In genomic region chr15:92666780-92667179, GRCh38 we compare ENCODE assay signal across 10 cellular contexts. TPM values are rescaled to one million over a fixed set of nuclear protein-coding genes. Genes with fewer than 3 reads are reported as not detected.
DNase-seq lines count a peak whose midpoint lies in the region; ATAC-seq lines count a peak whose summit lies in the region.
"Had no signal": no experiment of that assay in that cellular context is flagged by ENCODE, and none has a peak within 500 bp of the region (broad histone marks: within the 10 kb centered on the region; RNA-seq: fewer than 3 reads in every experiment).

No MANE protein-coding gene starts in this region.

- H3K27me3 ChIP-seq in mucosa of rectum (ENCODE audit: control insufficient read depth in 2 of 2, insufficient read depth in 2 of 2, low read length in 2 of 2) = no peaks in the 10 kb centered on the region

- ATAC-seq in Right ventricle myocardium inferior (peak; percentile 93), GM19324 (IDR thresholded peaks at IDR 0.05; ENCODE audit: low FRiP score, unreplicated experiment) (no peak)
- ATAC-seq: activated CD8-positive, alpha-beta T cell treated with anti-CD3 and anti-CD28 coated beads, Interleukin-2, amount 10 ng/mL, durations not matched to agents 7 days and 5 days had no signal

- peak overlapping the region; percentile 2 to 29 for H3K9ac ChIP-seq in mucosa of rectum (ENCODE audit: low read depth in 1 of 2, low read length in 2 of 2)

- peak overlapping the region in 1 of 2 donors; percentile 14 for H3K4me3 ChIP-seq in mucosa of rectum (ENCODE audit: low read length in 2 of 2)

- intact Hi-C loops in Right ventricle myocardium inferior (cut with DNase I) (no loop called here), cardiac septum (cut with DNase I) (loop anchor here (5.0 kb wide), 1 partner anchor 46 kb away; no protein-coding TSS in a partner anchor)

- DNase-seq in Right ventricle myocardium inferior (ENCODE audit: missing footprints) (peak; percentile 76), cardiac septum (ENCODE audit: low spot score) (no peak), fibroblast of peridontal ligament (ENCODE audit: extremely low read depth) (peak; percentile 13), NCI-H2227 (lab: John Stamatoyannopoulos, UW; ENCODE audit: unreplicated experiment) (no peak), GM03348 (ENCODE audit: low spot score) (no peak), NCI-H2081 treated with DMSO at 0.1 percent for 48 hours (lab: John Stamatoyannopoulos, UW) (no peak)
- DNase-seq: activated CD8-positive, alpha-beta T cell treated with anti-CD3 and anti-CD28 coated beads, Interleukin-2, amount 10 ng/mL, durations not matched to agents 7 days and 5 days; stimulated activated CD8-positive, alpha-beta memory T cell treated with anti-CD3 and anti-CD28 coated beads, Interleukin-4, amount 100 ng/mL, for 48 hours had no signal

- H3K36me3 ChIP-seq in mucosa of rectum (ENCODE audit: control insufficient read depth in 2 of 2, insufficient read depth in 2 of 2, low read length in 2 of 2) = no peaks in the 10 kb centered on the region

- H3K27ac ChIP-seq in mucosa of rectum (ENCODE audit: low read depth in 2 of 2, low read length in 2 of 2) = peak overlapping the region; percentile 62 to 65

- no peaks in the 10 kb centered on the region for H3K9me3 ChIP-seq in mucosa of rectum (ENCODE audit: control insufficient read depth in 2 of 2, low read length in 2 of 2)

- peaks cover 8 to 14% of the 10 kb centered on the region in 2 donors for H3K4me1 ChIP-seq in mucosa of rectum (ENCODE audit: control insufficient read depth in 2 of 2, insufficient read depth in 2 of 2, low read length in 2 of 2)

RNA-seq across cellular contexts. Expression of gene FAM174B, which starts 11.2 kb away (rescaled TPM):
- total RNA-seq in Right ventricle myocardium inferior (13.0 TPM), cardiac septum (6.5 TPM)

Comparison
In these comparisons a context has a peak if more than half of its experiments do, and no peak if none do; other contexts are left out.
1. DNase-seq: peak in Right ventricle myocardium inferior (single experiment) and fibroblast of peridontal ligament (single experiment); none in cardiac septum (single experiment), NCI-H2227 (single experiment), GM03348 (single experiment) and NCI-H2081 treated with DMSO at 0.1 percent for 48 hours (single experiment).